ENCODE assay signal across 33 cellular contexts in the genomic region with DNA sequence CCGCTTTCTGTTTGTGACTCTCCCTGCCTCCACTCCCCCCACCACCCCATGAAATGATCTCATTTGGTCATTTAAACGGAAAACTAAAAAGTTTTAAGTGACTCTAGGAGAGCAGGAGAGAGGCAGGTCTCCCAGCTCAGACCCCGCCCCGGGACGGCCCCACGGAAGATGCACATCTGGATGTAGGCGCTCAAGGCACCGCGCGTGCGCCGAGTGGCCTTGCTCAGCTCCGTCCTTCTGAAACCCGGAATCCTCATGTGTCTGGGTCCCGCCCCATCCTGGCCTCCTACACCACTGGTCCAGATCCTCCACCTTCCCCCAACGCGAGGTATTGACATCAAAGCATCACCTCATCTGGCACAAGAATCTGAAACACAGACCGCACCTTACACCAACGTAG. TPM values are rescaled to one million over a fixed set of nuclear protein-coding genes. Genes with fewer than 3 reads are reported as not detected.
"Had no signal": no experiment of that assay in that cellular context is flagged by ENCODE, and none has a peak within 500 bp of the region (broad histone marks: within the 10 kb centered on the region; RNA-seq: fewer than 3 reads in every experiment).

No MANE protein-coding gene starts in this region.

- H3K27ac ChIP-seq: left lung, lower lobe of right lung, neural progenitor cell, ovary, right atrium auricular region, right lobe of liver, skin epidermis, stomach, testis, thyroid gland, transverse colon, upper lobe of right lung had no signal

- H3K4me3 Mint-ChIP-seq: immature natural killer cell; naive thymus-derived CD8-positive, alpha-beta T cell; nephron; neural progenitor cell; stimulated activated naive B cell treated with anti-CD40 and anti-IgM and Interleukin-4, amounts not matched to agents 10 μg/mL and 1 μg/mL and 100 μg/mL, for 72 hours had no signal

- H3K4me1 Mint-ChIP-seq: immature natural killer cell; stimulated activated naive B cell treated with anti-CD40 and anti-IgM and Interleukin-4, amounts not matched to agents 10 μg/mL and 1 μg/mL and 100 μg/mL, for 72 hours had no signal

- H3K9me3 ChIP-seq: left lung, lower lobe of right lung, ovary, right atrium auricular region, right lobe of liver, stomach, testis, thyroid gland, transverse colon, upper lobe of right lung had no signal

- H3K9ac ChIP-seq: neural progenitor cell had no signal

- H3K4me3 ChIP-seq: left lung, lower lobe of right lung, neural progenitor cell, ovary, right atrium auricular region, right lobe of liver, skin epidermis, stomach, testis, thyroid gland, transverse colon, upper lobe of right lung had no signal

- FAIRE-seq: islet of Langerhans, kidney had no signal

- ATAC-seq: left colon; left lung; lower lobe of right lung; naive thymus-derived CD8-positive, alpha-beta T cell; right lobe of liver; stimulated activated naive B cell treated with anti-CD40 and anti-IgM and Interleukin-4, amounts not matched to agents 10 μg/mL and 1 μg/mL and 100 μg/mL, for 72 hours; stimulated activated naive CD8-positive, alpha-beta T cell treated with anti-CD3 and anti-CD28 coated beads, Interleukin-15, Interleukin-2, amounts not matched to agents 100 U/mL and 50 U/mL, for 24 hours; upper lobe of right lung had no signal

- H2AFZ ChIP-seq: neural progenitor cell had no signal

- H3K36me3 Mint-ChIP-seq: immature natural killer cell; naive thymus-derived CD8-positive, alpha-beta T cell; neural progenitor cell; stimulated activated naive B cell treated with anti-CD40 and anti-IgM and Interleukin-4, amounts not matched to agents 10 μg/mL and 1 μg/mL and 100 μg/mL, for 72 hours had no signal

- H3K27ac Mint-ChIP-seq: immature natural killer cell; naive thymus-derived CD8-positive, alpha-beta T cell; nephron; progenitor cell of endocrine pancreas; stimulated activated naive B cell treated with anti-CD40 and anti-IgM and Interleukin-4, amounts not matched to agents 10 μg/mL and 1 μg/mL and 100 μg/mL, for 72 hours had no signal

- H3K4me1 ChIP-seq: right lobe of liver, testis, transverse colon had no signal

- DNase-seq: hypothalamus; immature natural killer cell; left colon; lower lobe of right lung; mammary epithelial cell; mesenchymal stem cell; naive thymus-derived CD8-positive, alpha-beta T cell; ovary; right lobe of liver; stimulated activated CD4-positive, alpha-beta T cell treated with anti-CD3 and anti-CD28 coated beads, Interleukin-12 subunit alpha, Interleukin-12 subunit beta, amount 100 ng/mL, for 4 hours; stimulated activated CD4-positive, alpha-beta T cell treated with anti-CD3 and anti-CD28 coated beads, Interleukin-15, amount 100 ng/mL, for 24 hours; stimulated activated CD4-positive, alpha-beta T cell treated with anti-CD3 and anti-CD28 coated beads, Interleukin-2, amount 100 ng/mL, for 24 hours; stimulated activated CD4-positive, alpha-beta T cell treated with anti-CD3 and anti-CD28 coated beads, Interleukin-4, amount 100 ng/mL, for 1 hour; stimulated activated naive B cell treated with anti-CD40 and anti-IgM and Interleukin-4, amounts not matched to agents 10 μg/mL and 1 μg/mL and 100 μg/mL, for 72 hours; stimulated activated naive CD8-positive, alpha-beta T cell treated with anti-CD3 and anti-CD28 coated beads, Interleukin-15, Interleukin-2, amounts not matched to agents 100 U/mL and 50 U/mL, for 24 hours; stomach; testis; thyroid gland; transverse colon; upper lobe of right lung had no signal

- H3K27me3 ChIP-seq: neural progenitor cell, ovary, right atrium auricular region, right lobe of liver, testis, thyroid gland, upper lobe of right lung had no signal

- H3K4me2 ChIP-seq: neural progenitor cell had no signal

- H3K9me3 Mint-ChIP-seq: immature natural killer cell, nephron, neural progenitor cell had no signal

- H3K36me3 ChIP-seq: left lung, lower lobe of right lung, neural progenitor cell, ovary, right atrium auricular region, right lobe of liver, stomach, thyroid gland, transverse colon, upper lobe of right lung had no signal

RNA-seq across cellular contexts. Expression of a gene that starts 15.7 kb away (rescaled TPM):
- total RNA-seq: kidney; left colon; liver; lower lobe of right lung; mucosa of gallbladder; naive thymus-derived CD8-positive, alpha-beta T cell; omental fat pad; ovary; progenitor cell of endocrine pancreas; pulmonary artery endothelial cell; renal cortical epithelial cell; right atrium auricular region; right lobe of liver; stomach; thyroid gland; transverse colon; upper lobe of right lung had no signal
- polyA plus RNA-seq: immature natural killer cell; liver; naive thymus-derived CD8-positive, alpha-beta T cell; ovary had no signal
